Comparison of ENCODE assay signal across 9 cellular contexts in the genomic region with DNA sequence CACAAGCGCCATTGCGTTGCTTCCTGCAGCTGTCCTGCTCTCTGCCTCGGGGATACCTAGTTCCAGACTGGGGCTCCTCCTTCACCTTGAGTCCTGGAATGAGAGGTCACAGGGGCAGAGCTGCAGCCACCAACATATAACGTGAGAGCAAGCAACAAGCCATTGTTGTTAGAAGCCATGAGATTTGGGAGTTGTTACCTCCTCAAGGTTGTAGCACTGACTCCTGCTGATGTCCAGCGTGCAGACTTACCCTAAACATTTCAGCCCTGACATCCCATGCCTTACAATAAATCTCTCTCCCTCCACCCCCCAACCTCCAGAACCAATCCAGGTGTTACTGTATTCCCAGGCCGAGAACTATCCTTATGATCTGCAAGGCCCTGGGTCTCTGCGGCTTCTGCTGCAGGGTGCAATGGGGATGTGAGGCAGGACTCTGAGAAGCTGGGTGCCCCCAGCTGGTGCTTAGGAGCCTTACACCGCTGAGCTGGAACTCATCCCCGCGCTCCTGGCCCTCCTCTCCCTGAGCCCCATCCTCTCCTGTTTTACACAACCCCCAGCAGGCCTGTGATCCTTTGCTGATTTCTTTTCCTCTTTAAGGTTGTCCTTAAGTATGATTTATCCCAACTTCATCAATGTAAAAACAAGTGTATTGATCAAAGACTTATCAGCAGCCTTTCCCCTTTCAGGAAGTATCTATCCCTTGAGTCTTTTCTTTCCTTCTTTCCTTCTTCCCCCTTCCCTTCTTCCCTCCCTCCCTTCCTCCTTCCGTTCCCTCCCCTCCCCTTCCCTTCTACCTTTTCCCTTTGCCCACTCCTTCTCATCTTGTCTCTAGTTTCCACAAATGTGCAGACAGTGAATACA.
A peak's percentile ranks its signal among the peaks of the same experiment; 100 is the strongest.
DNase-seq lines count a peak whose midpoint lies in the region; ATAC-seq and TF ChIP-seq lines count a peak whose summit lies in the region.
"Had no signal": no experiment of that assay in that cellular context is flagged by ENCODE, and none has a peak within 500 bp of the region (broad histone marks: within the 10 kb centered on the region; RNA-seq: fewer than 3 reads in every experiment).

No MANE protein-coding gene starts in this region.

- DNase-seq in activated CD4-positive, alpha-beta T cell treated with anti-CD3 and anti-CD28 coated beads, Interleukin-2, amount 10 ng/mL, durations not matched to agents 24 days and 14 days, result peak; percentile 57
- DNase-seq in activated CD4-positive, alpha-beta T cell treated with anti-CD3 and anti-CD28 coated beads, Interleukin-2, amount 50 U/mL, for 4 hours, result no peak
- peak; percentile 65 for DNase-seq in SK-N-SH
- DNase-seq in glutamatergic neuron, result peak; percentile 58
- peak; percentile 27 to 56 for DNase-seq in suprapubic skin (ENCODE audit: low spot score in 2 of 2)
- no peak for DNase-seq in NCI-H748 (lab: John Stamatoyannopoulos, UW; ENCODE audit: unreplicated experiment)
- no peak for DNase-seq in T-helper 2 cell treated with Interferon-gamma antibody and Interleukin-4, amounts not matched to agents 5 μg/mL and 100 μg/mL, for 36 hours (ENCODE audit: low spot score)

- peaks cover 6 to 7% of the 10 kb centered on the region in 2 experiments; a peak in 1 of 4 replicates for H3K4me1 ChIP-seq in SK-N-SH (ENCODE audit: control insufficient read depth in 1 of 2, insufficient read depth in 2 of 2, low read depth in 1 of 2, low read length in 1 of 2)
- no peaks in the 10 kb centered on the region for H3K4me1 ChIP-seq in suprapubic skin

- peak; percentile 43 for TF ChIP-seq CTCF in SK-N-SH (IDR thresholded peaks at IDR 0.05)
- peak; percentile 8 for TF ChIP-seq CTCF in glutamatergic neuron (IDR thresholded peaks at IDR 0.05; ENCODE audit: partially characterized antibody, unreplicated experiment)
- no peak for TF ChIP-seq CTCF in suprapubic skin (IDR thresholded peaks at IDR 0.05)

- H3K4me3 Mint-ChIP-seq in activated CD4-positive, alpha-beta T cell treated with anti-CD3 and anti-CD28 coated beads, Interleukin-2, amount 10 ng/mL, durations not matched to agents 24 days and 14 days, result no peak overlapping the region
- no peak overlapping the region for H3K4me3 Mint-ChIP-seq in glutamatergic neuron (ENCODE audit: unreplicated experiment)
- no peak overlapping the region for H3K4me3 Mint-ChIP-seq in T-helper 2 cell treated with Interferon-gamma antibody and Interleukin-4, amounts not matched to agents 5 μg/mL and 100 μg/mL, for 36 hours
- H3K4me3 Mint-ChIP-seq: CD8-positive, alpha-beta memory T cell had no signal

- intact Hi-C loops in activated CD4-positive, alpha-beta T cell treated with anti-CD3 and anti-CD28 coated beads, Interleukin-2, amount 10 ng/mL, durations not matched to agents 24 days and 14 days (cut with micrococcal nuclease), result no loop called here

- ATAC-seq in HG02852 (IDR thresholded peaks at IDR 0.05; ENCODE audit: unreplicated experiment), result no peak

- H3K27ac Mint-ChIP-seq in activated CD4-positive, alpha-beta T cell treated with anti-CD3 and anti-CD28 coated beads, Interleukin-2, amount 10 ng/mL, durations not matched to agents 24 days and 14 days, result no peak overlapping the region
- H3K27ac Mint-ChIP-seq in glutamatergic neuron (ENCODE audit: unreplicated experiment), result no peak overlapping the region
- no peak overlapping the region for H3K27ac Mint-ChIP-seq in T-helper 2 cell treated with Interferon-gamma antibody and Interleukin-4, amounts not matched to agents 5 μg/mL and 100 μg/mL, for 36 hours

- H3K4me3 ChIP-seq in SK-N-SH (ENCODE audit: low read depth in 2 of 2, low read length in 1 of 2) (no peak overlapping the region), suprapubic skin (no peak overlapping the region)

- TF ChIP-seq RAD21 in SK-N-SH (IDR thresholded peaks at IDR 0.05; ENCODE audit: low read length), result peak; percentile 59

- 70% methylated on average over 11 of the region's 11 CpGs for WGBS in SK-N-SH (ENCODE audit: low lambda C conversion rate)
- 74% methylated on average over 11 of the region's 11 CpGs for WGBS in suprapubic skin

- no peak for TF ChIP-seq POLR2A in suprapubic skin (IDR thresholded peaks at IDR 0.05)

- H3K4me2 ChIP-seq in SK-N-SH, result no peak overlapping the region

- peaks cover 4% of the 10 kb centered on the region for H3K4me1 Mint-ChIP-seq in activated CD4-positive, alpha-beta T cell treated with anti-CD3 and anti-CD28 coated beads, Interleukin-2, amount 10 ng/mL, durations not matched to agents 24 days and 14 days
- H3K4me1 Mint-ChIP-seq in glutamatergic neuron (ENCODE audit: low read depth, unreplicated experiment), result no peaks in the 10 kb centered on the region
- H3K4me1 Mint-ChIP-seq in T-helper 2 cell treated with Interferon-gamma antibody and Interleukin-4, amounts not matched to agents 5 μg/mL and 100 μg/mL, for 36 hours (ENCODE audit: low read depth), result peaks cover 4% of the 10 kb centered on the region

- no peaks in the 10 kb centered on the region for H3K36me3 Mint-ChIP-seq in activated CD4-positive, alpha-beta T cell treated with anti-CD3 and anti-CD28 coated beads, Interleukin-2, amount 10 ng/mL, durations not matched to agents 24 days and 14 days (ENCODE audit: low read depth)
- no peaks in the 10 kb centered on the region for H3K36me3 Mint-ChIP-seq in glutamatergic neuron (ENCODE audit: unreplicated experiment)
- no peaks in the 10 kb centered on the region for H3K36me3 Mint-ChIP-seq in T-helper 2 cell treated with Interferon-gamma antibody and Interleukin-4, amounts not matched to agents 5 μg/mL and 100 μg/mL, for 36 hours (ENCODE audit: low read depth)
- H3K36me3 Mint-ChIP-seq: CD8-positive, alpha-beta memory T cell had no signal

- H3K27me3 Mint-ChIP-seq in activated CD4-positive, alpha-beta T cell treated with anti-CD3 and anti-CD28 coated beads, Interleukin-2, amount 10 ng/mL, durations not matched to agents 24 days and 14 days, result peaks cover 5% of the 10 kb centered on the region
- H3K27me3 Mint-ChIP-seq in glutamatergic neuron (ENCODE audit: unreplicated experiment), result peaks cover 6% of the 10 kb centered on the region
- peaks cover 9% of the 10 kb centered on the region for H3K27me3 Mint-ChIP-seq in T-helper 2 cell treated with Interferon-gamma antibody and Interleukin-4, amounts not matched to agents 5 μg/mL and 100 μg/mL, for 36 hours (ENCODE audit: low read depth)

- H3K9me2 ChIP-seq in SK-N-SH, result no peaks in the 10 kb centered on the region

- no peaks in the 10 kb centered on the region for H3K9me3 Mint-ChIP-seq in activated CD4-positive, alpha-beta T cell treated with anti-CD3 and anti-CD28 coated beads, Interleukin-2, amount 10 ng/mL, durations not matched to agents 24 days and 14 days
- H3K9me3 Mint-ChIP-seq in glutamatergic neuron (ENCODE audit: unreplicated experiment), result no peaks in the 10 kb centered on the region
- H3K9me3 Mint-ChIP-seq in T-helper 2 cell treated with Interferon-gamma antibody and Interleukin-4, amounts not matched to agents 5 μg/mL and 100 μg/mL, for 36 hours, result no peaks in the 10 kb centered on the region
- H3K9me3 Mint-ChIP-seq: CD8-positive, alpha-beta memory T cell had no signal

- no peaks in the 10 kb centered on the region for H4K20me1 ChIP-seq in SK-N-SH (ENCODE audit: insufficient read depth)

- H3K27ac ChIP-seq in SK-N-SH (ENCODE audit: low read depth in 2 of 2, low read length in 1 of 2) (no peak overlapping the region), suprapubic skin (no peak overlapping the region)

- H3K9me3 ChIP-seq in SK-N-SH (no peaks in the 10 kb centered on the region), suprapubic skin (no peaks in the 10 kb centered on the region)

- H3K27me3 ChIP-seq in SK-N-SH (ENCODE audit: insufficient read depth) (no peaks in the 10 kb centered on the region), suprapubic skin (no peaks in the 10 kb centered on the region)

- H3K36me3 ChIP-seq in SK-N-SH (replicated peaks in 1 of 2; ENCODE audit: control insufficient read depth in 1 of 2, insufficient read depth in 2 of 2, low read length in 1 of 2) (no peaks in the 10 kb centered on the region), suprapubic skin (no peaks in the 10 kb centered on the region)

- no peak overlapping the region for H3K9ac ChIP-seq in SK-N-SH

- no peaks in the 10 kb centered on the region for H3K79me2 ChIP-seq in SK-N-SH (ENCODE audit: insufficient read depth)

- CTCF ChIA-PET in SK-N-SH (lab: Yijun Ruan, JAX), result interaction anchor here (1.0 to 3.5 kb wide), 8 partner anchors 11 to 174 kb away, joined by 3 to 27 read pairs (median 6); no protein-coding TSS in a partner anchor

- POLR2A ChIA-PET in SK-N-SH (lab: Yijun Ruan, JAX), result no interaction called here

- H3F3A ChIP-seq in SK-N-SH (replicated peaks; ENCODE audit: insufficient read depth), result no peaks in the 10 kb centered on the region

- TF ChIP-seq EP300 in SK-N-SH (IDR thresholded peaks at IDR 0.05; ENCODE audit: borderline replicate concordance in 1 of 2, low read depth in 1 of 2, low read length in 1 of 2), result no peak
- no peak for TF ChIP-seq EP300 in suprapubic skin (IDR thresholded peaks at IDR 0.05)

- no peak overlapping the region for H2AFZ ChIP-seq in SK-N-SH (ENCODE audit: low read depth)

TF ChIP-seq in SK-N-SH, 30 proteins besides CTCF, POLR2A, EP300 and RAD21:
- TF ChIP-seq RXRA (IDR thresholded peaks at IDR 0.05; ENCODE audit: borderline replicate concordance, low read depth) (no peak), MEF2A (IDR thresholded peaks at IDR 0.05; ENCODE audit: borderline replicate concordance, low read depth) (no peak), SMC3 (IDR thresholded peaks at IDR 0.05; ENCODE audit: low read depth, low read length) (peak; percentile 51), NRF1 (IDR thresholded peaks at IDR 0.05; ENCODE audit: low read depth, low read length) (no peak), FOSL2 (IDR thresholded peaks at IDR 0.05; ENCODE audit: borderline replicate concordance, low read depth) (no peak)

Comparison
In these comparisons a context has a peak if more than half of its experiments do, and no peak if none do; other contexts are left out.
1. DNase-seq: peak in activated CD4-positive, alpha-beta T cell treated with anti-CD3 and anti-CD28 coated beads, Interleukin-2, amount 10 ng/mL, durations not matched to agents 24 days and 14 days (single experiment), SK-N-SH (single experiment), glutamatergic neuron (single experiment) and suprapubic skin (2 of 2); none in activated CD4-positive, alpha-beta T cell treated with anti-CD3 and anti-CD28 coated beads, Interleukin-2, amount 50 U/mL, for 4 hours (0 of 2), NCI-H748 (single experiment) and T-helper 2 cell treated with Interferon-gamma antibody and Interleukin-4, amounts not matched to agents 5 μg/mL and 100 μg/mL, for 36 hours (single experiment).
2. CTCF ChIP-seq: peak in SK-N-SH (single experiment) and glutamatergic neuron (single experiment); none in suprapubic skin (0 of 2).